In the genomic region with DNA sequence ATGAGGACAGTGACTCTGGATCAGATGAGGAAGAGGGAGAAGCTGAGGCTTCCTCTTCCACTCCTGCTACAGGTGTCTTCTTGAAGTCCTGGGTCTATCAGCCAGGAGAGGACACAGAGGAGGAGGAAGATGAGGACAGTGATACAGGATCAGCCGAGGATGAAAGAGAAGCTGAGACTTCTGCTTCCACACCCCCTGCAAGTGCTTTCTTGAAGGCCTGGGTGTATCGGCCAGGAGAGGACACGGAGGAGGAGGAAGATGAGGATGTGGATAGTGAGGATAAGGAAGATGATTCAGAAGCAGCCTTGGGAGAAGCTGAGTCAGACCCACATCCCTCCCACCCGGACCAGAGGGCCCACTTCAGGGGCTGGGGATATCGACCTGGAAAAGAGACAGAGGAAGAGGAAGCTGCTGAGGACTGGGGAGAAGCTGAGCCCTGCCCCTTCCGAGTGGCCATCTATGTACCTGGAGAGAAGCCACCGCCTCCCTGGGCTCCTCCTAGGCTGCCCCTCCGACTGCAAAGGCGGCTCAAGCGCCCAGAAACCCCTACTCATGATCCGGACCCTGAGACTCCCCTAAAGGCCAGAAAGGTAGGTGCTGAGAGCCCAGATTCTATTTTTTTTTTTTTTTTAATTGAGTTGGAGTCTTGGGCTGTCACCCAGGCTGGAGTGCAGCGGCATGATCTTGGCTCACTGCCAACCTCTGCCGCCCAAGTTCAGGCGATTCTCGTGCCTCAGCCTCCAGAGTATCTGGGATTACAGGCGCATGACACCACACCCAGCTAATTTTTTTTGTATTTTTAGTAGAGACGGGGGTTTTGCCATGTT, we compare ENCODE assay signal across 6 cellular contexts. TPM values are rescaled to one million over a fixed set of nuclear protein-coding genes. Genes with fewer than 3 reads are reported as not detected.
A peak's percentile ranks its signal among the peaks of the same experiment; 100 is the strongest.
DNase-seq lines count a peak whose midpoint lies in the region; ATAC-seq and TF ChIP-seq lines count a peak whose summit lies in the region.

No MANE protein-coding gene starts in this region.

- BruUV-seq in HCT116 (replicated peaks; lab: Mats Ljungman, UMichigan), result no TSS peak

- H3K4me2 ChIP-seq in HCT116 (ENCODE audit: low read length), result peak overlapping the region; percentile 89

- TF ChIP-seq CTCF in HCT116 (IDR thresholded peaks at IDR 0.05 in 2 of 3, conservative IDR thresholded peaks at IDR 0.05 in 1 of 3; ENCODE audit: borderline replicate concordance in 1 of 3, insufficient read depth in 1 of 3, low read depth in 2 of 3, low read length in 2 of 3), result no peak
- no peak for TF ChIP-seq CTCF in gastroesophageal sphincter (IDR thresholded peaks at IDR 0.05)

- H3K4me1 ChIP-seq in HCT116 (ENCODE audit: control insufficient read depth in 1 of 2, insufficient read depth in 2 of 2, low read length in 2 of 2) (peaks cover 39 to 49% of the 10 kb centered on the region in 2 experiments), gastroesophageal sphincter (peaks cover 0 to 66% (median 20%) of the 10 kb centered on the region in 3 donors), thymus (ENCODE audit: control insufficient read depth, insufficient read depth, low read length) (peaks cover 20% of the 10 kb centered on the region)

- ATAC-seq in HCT116 (no peak), gastroesophageal sphincter (no peak)

- peak overlapping the region; percentile 93 to 100 for H3K4me3 ChIP-seq in HCT116 (replicated peaks in 1 of 2; ENCODE audit: low read depth in 1 of 2, low read length in 2 of 2)
- H3K4me3 ChIP-seq in gastroesophageal sphincter, result peak overlapping the region; percentile 86 to 99
- peak overlapping the region; percentile 18 for H3K4me3 ChIP-seq in thymus (ENCODE audit: low read length)

- no peaks in the 10 kb centered on the region for H3K9me2 ChIP-seq in HCT116 (ENCODE audit: insufficient read depth)

- intact Hi-C loops in HCT116 (cut with micrococcal nuclease), result loop anchor here (5.0 kb wide), 1 partner anchor 93 kb away; the partner anchor contains the start of gene FTL

- no peak overlapping the region for H2AFZ ChIP-seq in HCT116 (ENCODE audit: low read depth, low read length, poor library complexity, severe bottlenecking)

- CTCF ChIA-PET in HCT116 (lab: Charles Lee), result interaction anchor here (1.3 kb wide), 1 partner anchor 96 kb away, joined by 3 read pairs; no protein-coding TSS in a partner anchor

- H3K27ac ChIP-seq in HCT116 (ENCODE audit: low read depth, low read length) (peak overlapping the region; percentile 90), gastroesophageal sphincter (peak overlapping the region; percentile 95 to 100 (median 98)), thymus (ENCODE audit: low read depth) (peak overlapping the region; percentile 71)

- POLR2A ChIA-PET in HCT116 (lab: Charles Lee), result interaction anchor here (0.6 to 1.4 kb wide), 5 partner anchors 21 to 611 kb away, joined by 3 to 4 read pairs (median 3); no protein-coding TSS in a partner anchor

- no peak for TF ChIP-seq RAD21 in HCT116 (IDR thresholded peaks at IDR 0.05; ENCODE audit: low read depth)

- no peaks in the 10 kb centered on the region for H3K9me3 ChIP-seq in HCT116 (ENCODE audit: control insufficient read depth in 1 of 2, insufficient read depth in 1 of 2, low read depth in 1 of 2, low read length in 2 of 2)
- no peaks in the 10 kb centered on the region for H3K9me3 ChIP-seq in gastroesophageal sphincter
- no peaks in the 10 kb centered on the region for H3K9me3 ChIP-seq in thymus (ENCODE audit: control insufficient read depth)

- TF ChIP-seq POLR2A in HCT116 (IDR thresholded peaks at IDR 0.05; ENCODE audit: borderline replicate concordance, extremely low read depth, insufficient read depth, insufficient read length), result no peak
- no peak for TF ChIP-seq POLR2A in gastroesophageal sphincter (IDR thresholded peaks at IDR 0.05)

- H3K36me3 ChIP-seq in HCT116 (ENCODE audit: control insufficient read depth in 1 of 2, insufficient read depth in 2 of 2, low read length in 2 of 2) (peaks cover 13 to 27% of the 10 kb centered on the region in 2 experiments), gastroesophageal sphincter (peaks cover 0 to 61% of the 10 kb centered on the region in 2 donors), thymus (ENCODE audit: control insufficient read depth, insufficient read depth) (peaks cover 26% of the 10 kb centered on the region)

- H4K20me1 ChIP-seq in HCT116 (ENCODE audit: insufficient read depth), result peaks cover 16% of the 10 kb centered on the region; the same call in 1 of the 2 replicates

- H3K27me3 ChIP-seq in HCT116 (ENCODE audit: insufficient read depth, low read length) (no peaks in the 10 kb centered on the region), gastroesophageal sphincter (no peaks in the 10 kb centered on the region), thymus (ENCODE audit: control insufficient read depth, insufficient read depth) (no peaks in the 10 kb centered on the region)

- DNase-seq in HCT116 (ENCODE audit: low read depth, low spot score), result no peak
- DNase-seq in SW480 (ENCODE audit: low spot score), result peak; percentile 59
- no peak for DNase-seq in GM19240 (ENCODE audit: insufficient read length, low spot score)
- DNase-seq in NCI-H2196 treated with DMSO at 0.1 percent for 48 hours (lab: John Stamatoyannopoulos, UW; ENCODE audit: unreplicated experiment), result no peak

- no peak for TF ChIP-seq EP300 in gastroesophageal sphincter (IDR thresholded peaks at IDR 0.05)

- H3K79me2 ChIP-seq in HCT116 (ENCODE audit: insufficient read depth, low read length), result peaks cover 42% of the 10 kb centered on the region

- peak overlapping the region; percentile 100 for H3K9ac ChIP-seq in HCT116 (ENCODE audit: low read length)

- RAD21 ChIA-PET in HCT116 (lab: Charles Lee; ENCODE audit: low non-redundant PET in 1 of 2, low total read pairs in 2 of 2, uncharacterized antibody in 2 of 2, unreplicated experiment in 2 of 2), result no interaction called here

- WGBS in gastroesophageal sphincter (ENCODE audit: low coverage in 1 of 2), 2 donors, result 11 to 14% methylated on average over 9 to 16 of the region's 17 CpGs
- WGBS in thymus, result 75% methylated on average over 17 of the region's 17 CpGs

TF ChIP-seq in HCT116, 20 proteins besides CTCF, POLR2A, EP300 and RAD21:
- TF ChIP-seq ZNF274 (IDR thresholded peaks at IDR 0.05; ENCODE audit: low read depth, low read length) (no peak), EGR1 (IDR thresholded peaks at IDR 0.05; ENCODE audit: low read depth) (no peak), JUND (IDR thresholded peaks at IDR 0.05) (no peak), POLR2AphosphoS5 (IDR thresholded peaks at IDR 0.05; ENCODE audit: low read depth, low read length) (no peak; the same call in 1 of the 2 replicates), CBX3 (IDR thresholded peaks at IDR 0.05; ENCODE audit: low read depth) (no peak), ZFX (IDR thresholded peaks at IDR 0.05) (no peak), EZH2 (IDR thresholded peaks at IDR 0.05) (no peak), MAX (IDR thresholded peaks at IDR 0.05) (no peak), YY1 (IDR thresholded peaks at IDR 0.05; ENCODE audit: extremely low read depth, insufficient replicate concordance, low read depth, low read length) (no peak), EZH2phosphoT487 (IDR thresholded peaks at IDR 0.05; ENCODE audit: borderline replicate concordance) (no peak), SRF (IDR thresholded peaks at IDR 0.05; ENCODE audit: low read depth) (no peak), SP1 (IDR thresholded peaks at IDR 0.05; ENCODE audit: low read depth) (no peak), ELF1 (IDR thresholded peaks at IDR 0.05; ENCODE audit: borderline replicate concordance, low read depth) (no peak), ZBTB33 (IDR thresholded peaks at IDR 0.05; ENCODE audit: extremely low read depth, insufficient replicate concordance, low read length) (no peak)
- TF ChIP-seq, protein P1, sequence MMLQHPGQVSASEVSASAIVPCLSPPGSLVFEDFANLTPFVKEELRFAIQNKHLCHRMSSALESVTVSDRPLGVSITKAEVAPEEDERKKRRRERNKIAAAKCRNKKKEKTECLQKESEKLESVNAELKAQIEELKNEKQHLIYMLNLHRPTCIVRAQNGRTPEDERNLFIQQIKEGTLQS (IDR thresholded peaks at IDR 0.05), result no peak

RNA-seq across cellular contexts. Expression of gene PPP1R15A, which starts 2.3 kb away (rescaled TPM):
- total RNA-seq in HCT116 (2021; ENCODE audit: unreplicated experiment) (50.3 TPM), gastroesophageal sphincter (10 to 100 TPM; 53.9 to 70.0 (median 60.9) TPM)
- 105 and 164 TPM in 2 replicates for polyA plus RNA-seq in HCT116 (2012)
- 40.0 TPM for polyA plus RNA-seq in thymus

RNA-seq across cellular contexts. Expression of gene PLEKHA4, which starts 6.1 kb away (rescaled TPM):
- total RNA-seq in HCT116 (2021; ENCODE audit: unreplicated experiment) (20.4 TPM), gastroesophageal sphincter (10 to 100 TPM; 11.4 to 29.2 (median 18.1) TPM)
- polyA plus RNA-seq in HCT116 (2012), result 14.2 and 14.7 TPM in 2 replicates
- polyA plus RNA-seq in thymus, result 17.3 TPM

RNA-seq across cellular contexts. Expression of gene TULP2, which starts 24.0 kb away (rescaled TPM):
- total RNA-seq in HCT116 (2021; ENCODE audit: unreplicated experiment) (not detected), gastroesophageal sphincter (1 to 10 TPM in 1 of 4 donors, not detected in 3; 2.0 TPM)
- 0.04 and 0.10 TPM in 2 replicates for polyA plus RNA-seq in HCT116 (2012)
- 0.02 TPM for polyA plus RNA-seq in thymus

RNA-seq across cellular contexts. Expression of gene NUCB1, which starts 25.6 kb away (rescaled TPM):
- 88.8 TPM for total RNA-seq in HCT116 (2021; ENCODE audit: unreplicated experiment)
- 109 and 113 TPM in 2 replicates for polyA plus RNA-seq in HCT116 (2012)
- 100 to 1,000 TPM; 188 to 326 (median 279) TPM for total RNA-seq in gastroesophageal sphincter
- 119 TPM for polyA plus RNA-seq in thymus

RNA-seq across cellular contexts. Expression of gene HSD17B14, which starts 38.2 kb away (rescaled TPM):
- total RNA-seq in HCT116 (2021; ENCODE audit: unreplicated experiment), result 3.9 TPM
- polyA plus RNA-seq in HCT116 (2012), result 2.6 and 3.8 TPM in 2 replicates
- 10 to 100 TPM in 2 of 4 donors, 1 to 10 TPM in 2; 5.3 to 12.5 (median 8.2) TPM for total RNA-seq in gastroesophageal sphincter
- 20.4 TPM for polyA plus RNA-seq in thymus

Comparison
In these comparisons a context has a peak if more than half of its experiments do, and no peak if none do; other contexts are left out.
1. H3K4me3 ChIP-seq: peak in every context shown above with its lines; median percentile 96 in HCT116; 92 in gastroesophageal sphincter; 18 in thymus.